Comparison of ENCODE assay signal across 1 cellular context in genomic region chr11:32396331-32396730, GRCh38.
TF ChIP-seq lines count a peak whose summit lies in the region.

No MANE protein-coding gene starts in this region.

TF ChIP-seq in WTC11, 78 proteins besides CTCF, POLR2A, EP300 and RAD21 (continued from another document):
- TF ChIP-seq AR (CRISPR knock-in tag; IDR thresholded peaks at IDR 0.05): no peak
- TF ChIP-seq TCF7 (CRISPR knock-in tag; IDR thresholded peaks at IDR 0.05; ENCODE audit: low read depth): no peak
- no peak for TF ChIP-seq ZNF532 (CRISPR knock-in tag; IDR thresholded peaks at IDR 0.05; ENCODE audit: borderline replicate concordance)
TF ChIP-seq in WTC11: peak in this region for 0.
